Comparison of ENCODE assay signal across 18 cellular contexts in genomic region chr2:74212702-74213410, GRCh38. TPM values are rescaled to one million over a fixed set of nuclear protein-coding genes. Genes with fewer than 3 reads are reported as not detected.
DNase-seq lines count a peak whose midpoint lies in the region; ATAC-seq, FAIRE-seq and TF ChIP-seq lines count a peak whose summit lies in the region.
"Had no signal": no experiment of that assay in that cellular context is flagged by ENCODE, and none has a peak within 500 bp of the region (broad histone marks: within the 10 kb centered on the region; RNA-seq: fewer than 3 reads in every experiment).

No MANE protein-coding gene starts in this region.

- POLR2A ChIA-PET in GM12878 (lab: Charles Lee) = interaction anchor here (0.7 to 1.3 kb wide), 2 partner anchors 35 to 38 kb away, joined by 7 to 11 read pairs; partner anchors contain the start of gene MOB1A
- POLR2A ChIA-PET in naive thymus-derived CD4-positive, alpha-beta T cell (lab: Charles Lee) = interaction anchor here (1.3 kb wide), 1 partner anchor 8 kb away, joined by 3 read pairs; no protein-coding TSS in a partner anchor

- FAIRE-seq in GM12878 (lab: Jason Lieb, UNC) = no peak
- FAIRE-seq: GM18507, H54 had no signal

- H3K36me3 ChIP-seq in GM12878 (ENCODE audit: control insufficient read depth in 2 of 2, insufficient read depth in 2 of 2, low read length in 1 of 2) = peaks cover 15 to 53% of the 10 kb centered on the region in 2 experiments
- peaks cover 11 to 45% (median 14%) of the 10 kb centered on the region in 3 experiments for H3K36me3 ChIP-seq in naive thymus-derived CD4-positive, alpha-beta T cell (ENCODE audit: control insufficient read depth in 2 of 3, insufficient read depth in 3 of 3, low read length in 3 of 3)

- no peaks in the 10 kb centered on the region for H3K9me3 Mint-ChIP-seq in activated CD8-positive, alpha-beta memory T cell treated with anti-CD3 and anti-CD28 coated beads, Interleukin-2, amount 10 ng/mL, durations not matched to agents 7 days and 5 days (ENCODE audit: low read depth)
- H3K9me3 Mint-ChIP-seq in naive B cell = no peaks in the 10 kb centered on the region
- no peaks in the 10 kb centered on the region for H3K9me3 Mint-ChIP-seq in naive thymus-derived CD4-positive, alpha-beta T cell
- H3K9me3 Mint-ChIP-seq: CD8-positive, alpha-beta memory T cell had no signal

- no peak overlapping the region for H3K9ac ChIP-seq in GM12878 (ENCODE audit: control insufficient read depth, insufficient read depth, low read length)
- H3K9ac ChIP-seq: BLaER1, GM23248 had no signal

- H3K27ac Mint-ChIP-seq in activated CD8-positive, alpha-beta memory T cell treated with anti-CD3 and anti-CD28 coated beads, Interleukin-2, amount 10 ng/mL, durations not matched to agents 7 days and 5 days = no peak overlapping the region
- peak overlapping the region in 1 of 6 donors; percentile 62 for H3K27ac Mint-ChIP-seq in naive B cell
- H3K27ac Mint-ChIP-seq in naive thymus-derived CD4-positive, alpha-beta T cell = no peak overlapping the region

- no peaks in the 10 kb centered on the region for H4K20me1 ChIP-seq in GM12878 (ENCODE audit: control insufficient read depth, insufficient read depth)

- RAD21 ChIA-PET in GM12878 (lab: Charles Lee; ENCODE audit: unreplicated experiment) = no interaction called here

- no peak overlapping the region; the same call in 1 of the 2 replicates for H3K27ac ChIP-seq in GM12878 (ENCODE audit: control insufficient read depth, insufficient read depth)
- no peak overlapping the region for H3K27ac ChIP-seq in naive thymus-derived CD4-positive, alpha-beta T cell (ENCODE audit: low read depth, low read length)
- H3K27ac ChIP-seq: 22Rv1, BLaER1, GM23248 had no signal

- H3K4me2 ChIP-seq in GM12878 (ENCODE audit: control insufficient read depth, insufficient read depth) = no peak overlapping the region
- H3K4me2 ChIP-seq: BLaER1 had no signal

- H3K79me2 ChIP-seq in GM12878 (ENCODE audit: control insufficient read depth, insufficient read depth, low read length) = peaks cover 6% of the 10 kb centered on the region

- SMC1A ChIA-PET in GM12878 (lab: Charles Lee; ENCODE audit: uncharacterized antibody, unreplicated experiment) = interaction anchor here (1.3 to 2.1 kb wide), 2 partner anchors 13 to 92 kb away, joined by 3 to 10 read pairs; no protein-coding TSS in a partner anchor

- CTCF ChIA-PET in activated CD8-positive, alpha-beta memory T cell treated with anti-CD3 and anti-CD28 coated beads, Interleukin-2, amount 10 ng/mL, durations not matched to agents 7 days and 5 days (lab: Charles Lee) = interaction anchor here (0.5 to 1.5 kb wide), 2 partner anchors 13 to 239 kb away, joined by 3 to 7 read pairs; no protein-coding TSS in a partner anchor
- CTCF ChIA-PET in GM12878 (lab: Yijun Ruan, JAX) = interaction anchor here (2.4 kb wide), 1 partner anchor 13 kb away, joined by 11 read pairs; the partner anchor contains the start of gene MTHFD2
- CTCF ChIA-PET in naive thymus-derived CD4-positive, alpha-beta T cell (lab: Charles Lee) = no interaction called here

- TF ChIP-seq CTCF in GM12878 (IDR thresholded peaks at IDR 0.05 in 2 of 3, conservative IDR thresholded peaks at IDR 0.05 in 1 of 3; ENCODE audit: control insufficient read depth in 2 of 3, extremely low read depth in 1 of 3, insufficient read depth in 1 of 3, low read depth in 3 of 3, low read length in 3 of 3) = no peak

- TF ChIP-seq POLR2A in GM12878 (IDR thresholded peaks at IDR 0.05; ENCODE audit: low read depth, low read length) = no peak

- TF ChIP-seq RAD21 in GM12878 (IDR thresholded peaks at IDR 0.05; ENCODE audit: insufficient read depth, low read depth, low read length) = no peak

- in situ Hi-C loops in GM12878 (cut with MboI) = no loop called here

- no peaks in the 10 kb centered on the region for H3K9me3 ChIP-seq in GM12878 (replicated peaks; ENCODE audit: control insufficient read depth, insufficient read depth, low read length)
- no peaks in the 10 kb centered on the region for H3K9me3 ChIP-seq in naive thymus-derived CD4-positive, alpha-beta T cell (ENCODE audit: control insufficient read depth in 2 of 3, low read length in 3 of 3)
- H3K9me3 ChIP-seq: BLaER1, Caco-2 had no signal

- peaks cover 17% of the 10 kb centered on the region for H3K4me1 Mint-ChIP-seq in activated CD8-positive, alpha-beta memory T cell treated with anti-CD3 and anti-CD28 coated beads, Interleukin-2, amount 10 ng/mL, durations not matched to agents 7 days and 5 days
- peaks cover 0 to 11% (median 9%) of the 10 kb centered on the region in 3 donors for H3K4me1 Mint-ChIP-seq in naive B cell
- peaks cover 0 to 25% (median 0%) of the 10 kb centered on the region in 7 donors for H3K4me1 Mint-ChIP-seq in naive thymus-derived CD4-positive, alpha-beta T cell

- H2AFZ ChIP-seq in GM12878 (ENCODE audit: control insufficient read depth, low read depth, low read length) = no peak overlapping the region
- H2AFZ ChIP-seq: GM23248 had no signal

- no peaks in the 10 kb centered on the region for H3K27me3 Mint-ChIP-seq in activated CD8-positive, alpha-beta memory T cell treated with anti-CD3 and anti-CD28 coated beads, Interleukin-2, amount 10 ng/mL, durations not matched to agents 7 days and 5 days
- no peaks in the 10 kb centered on the region for H3K27me3 Mint-ChIP-seq in naive B cell
- H3K27me3 Mint-ChIP-seq in naive thymus-derived CD4-positive, alpha-beta T cell = no peaks in the 10 kb centered on the region
- H3K27me3 Mint-ChIP-seq: CD8-positive, alpha-beta memory T cell had no signal

- BruUV-seq in GM12878 (replicated peaks; lab: Mats Ljungman, UMichigan) = no TSS peak

- DNase-seq in activated CD8-positive, alpha-beta memory T cell treated with anti-CD3 and anti-CD28 coated beads for 24 hours = peak; percentile 28
- no peak for DNase-seq in activated CD8-positive, alpha-beta memory T cell treated with anti-CD3 and anti-CD28 coated beads, Interleukin-2, amount 10 ng/mL, durations not matched to agents 7 days and 5 days
- DNase-seq in GM12878 (ENCODE audit: low read depth, low spot score) = no peak
- DNase-seq in naive B cell = no peak
- no peak for DNase-seq in naive thymus-derived CD4-positive, alpha-beta T cell
- no peak for DNase-seq in putamen (ENCODE audit: low spot score)
- DNase-seq: Caco-2; CD8-positive, alpha-beta memory T cell; DND-41; GF-D8; GM23248; IMR-90 had no signal

- ATAC-seq in activated CD8-positive, alpha-beta memory T cell treated with anti-CD3 and anti-CD28 coated beads, Interleukin-2, amount 10 ng/mL, durations not matched to agents 7 days and 5 days = no peak
- ATAC-seq in GM12878 (peak; percentile 75), naive B cell (ENCODE audit: low read depth in 2 of 2) (peak; percentile 54 to 56), HG03025 (IDR thresholded peaks at IDR 0.05; ENCODE audit: low FRiP score, unreplicated experiment) (no peak)
- ATAC-seq in naive thymus-derived CD4-positive, alpha-beta T cell = no peak
- ATAC-seq: HCT116 had no signal

- no peak overlapping the region for H3K4me3 Mint-ChIP-seq in activated CD8-positive, alpha-beta memory T cell treated with anti-CD3 and anti-CD28 coated beads, Interleukin-2, amount 10 ng/mL, durations not matched to agents 7 days and 5 days
- no peak overlapping the region for H3K4me3 Mint-ChIP-seq in naive B cell
- no peak overlapping the region for H3K4me3 Mint-ChIP-seq in naive thymus-derived CD4-positive, alpha-beta T cell
- H3K4me3 Mint-ChIP-seq: CD8-positive, alpha-beta memory T cell had no signal

- intact Hi-C loops in GM12878 (cut with micrococcal nuclease; ENCODE audit: unreplicated experiment) = no loop called here
- intact Hi-C loops in naive thymus-derived CD4-positive, alpha-beta T cell (cut with micrococcal nuclease) = no loop called here

- no peak overlapping the region for H3K4me3 ChIP-seq in GM12878
- H3K4me3 ChIP-seq in naive thymus-derived CD4-positive, alpha-beta T cell (ENCODE audit: low read length) = no peak overlapping the region
- H3K4me3 ChIP-seq: BLaER1, GM23248 had no signal

- H3K36me3 Mint-ChIP-seq in activated CD8-positive, alpha-beta memory T cell treated with anti-CD3 and anti-CD28 coated beads, Interleukin-2, amount 10 ng/mL, durations not matched to agents 7 days and 5 days = peaks cover 63% of the 10 kb centered on the region
- H3K36me3 Mint-ChIP-seq in naive B cell = no peaks in the 10 kb centered on the region
- H3K36me3 Mint-ChIP-seq in naive thymus-derived CD4-positive, alpha-beta T cell = peaks cover 3 to 27% (median 16%) of the 10 kb centered on the region in 5 donors

- WGBS in GM12878 (ENCODE audit: insufficient coverage, insufficient replicate concordance, low lambda C conversion rate, missing lambda C conversion rate) = 100% methylated on average over 3 of the region's 3 CpGs

- H3K27me3 ChIP-seq in GM12878 (replicated peaks in 1 of 2; ENCODE audit: control insufficient read depth in 2 of 2, insufficient read depth in 2 of 2, low read length in 1 of 2) = no peaks in the 10 kb centered on the region
- no peaks in the 10 kb centered on the region for H3K27me3 ChIP-seq in naive thymus-derived CD4-positive, alpha-beta T cell (ENCODE audit: control insufficient read depth in 2 of 2, insufficient read depth in 2 of 2, low read length in 2 of 2)
- H3K27me3 ChIP-seq: BLaER1 had no signal

- H3K4me1 ChIP-seq in GM12878 (ENCODE audit: control insufficient read depth, insufficient read depth, low read length) = no peaks in the 10 kb centered on the region; the same call in 1 of the 2 replicates
- peaks cover 0 to 2% of the 10 kb centered on the region in 2 donors for H3K4me1 ChIP-seq in naive thymus-derived CD4-positive, alpha-beta T cell (ENCODE audit: control insufficient read depth in 2 of 2, insufficient read depth in 2 of 2, low read length in 2 of 2)
- H3K4me1 ChIP-seq: BLaER1, Caco-2 had no signal

- no peak for TF ChIP-seq EP300 in GM12878 (IDR thresholded peaks at IDR 0.05; ENCODE audit: borderline replicate concordance in 1 of 2, control insufficient read depth in 1 of 2, low read depth in 2 of 2, low read length in 2 of 2)

RNA-seq across cellular contexts. Expression of gene MTHFD2, which starts 14.4 kb away (rescaled TPM):
- 100 to 1,000 TPM; 215 to 293 TPM for total RNA-seq in activated CD8-positive, alpha-beta memory T cell treated with anti-CD3 and anti-CD28 coated beads, Interleukin-2, amount 10 ng/mL, durations not matched to agents 7 days and 5 days
- total RNA-seq in GM12878 (2013; cell fraction: nucleolus; rRNA removed) = 39.8 and 56.0 TPM in 2 replicates
- total RNA-seq in GM12878 (2014; rRNA removed) (139 and 164 TPM in 2 replicates), GM12878 (2014; rRNA removed; fragmentation: Illumina TruSeq; extraction: Trizol) (144 TPM in 2 replicates), GM12878 (2021) (180 and 192 TPM in 2 replicates)
- polyA plus RNA-seq in GM12878 (2011; ENCODE audit: low read depth) = 76.6 TPM
- polyA plus RNA-seq in GM12878 (2011; rRNA removed) (265 and 421 TPM in 2 replicates), GM12878 (2014; fragmentation: Illumina TruSeq; extraction: Trizol) (129 and 153 TPM in 2 replicates), GM12878 (2014; fragmentation: Nextera tagmentation; extraction: Ambion mirVana) (100 to 1,000 TPM; 237 to 292 TPM), GM12878 (2014; rRNA removed) (152 and 155 TPM in 2 replicates), GM12878 (2016; fragmentation: Nextera tagmentation; extraction: Ambion mirVana) (100 to 1,000 TPM; 128 to 134 TPM), naive B cell (ENCODE audit: low read depth in 6 of 6) (1 to 10 TPM; 1.4 to 8.0 (median 4.6) TPM)
- 114 and 226 TPM in 2 replicates for polyA plus RNA-seq in GM12878 (2011; cell fraction: cytosol; rRNA removed)
- polyA plus RNA-seq in GM12878 (2011; cell fraction: nucleus; rRNA removed) = 98.3 and 124 TPM in 2 replicates
- 115 and 137 TPM in 2 replicates for polyA plus RNA-seq in GM12878 (2012)
- 166 and 191 TPM in 2 replicates for polyA minus RNA-seq in GM12878 (2011; rRNA and poly(A)+ RNA removed)
- 44.0 and 62.0 TPM in 2 replicates for polyA minus RNA-seq in GM12878 (2011; cell fraction: cytosol; rRNA and poly(A)+ RNA removed)
- polyA minus RNA-seq in GM12878 (2011; cell fraction: nucleus; rRNA and poly(A)+ RNA removed) = 14.4 and 33.0 TPM in 2 replicates
- 100 to 1,000 TPM in 1 of 5 experiments, 10 to 100 TPM in 4; 14.5 to 186 (median 25.1) TPM for total RNA-seq in naive thymus-derived CD4-positive, alpha-beta T cell
- polyA plus RNA-seq in naive thymus-derived CD4-positive, alpha-beta T cell = 1 to 10 TPM; 6.8 to 8.1 TPM

RNA-seq across cellular contexts. Expression of gene MOB1A, which starts 34.2 kb away (rescaled TPM):
- total RNA-seq in activated CD8-positive, alpha-beta memory T cell treated with anti-CD3 and anti-CD28 coated beads, Interleukin-2, amount 10 ng/mL, durations not matched to agents 7 days and 5 days = 100 to 1,000 TPM; 183 to 220 TPM
- 106 and 110 TPM in 2 replicates for total RNA-seq in GM12878 (2013; cell fraction: nucleolus; rRNA removed)
- total RNA-seq in GM12878 (2014; rRNA removed) = 162 and 211 TPM in 2 replicates
- 182 and 184 TPM in 2 replicates for total RNA-seq in GM12878 (2014; rRNA removed; fragmentation: Illumina TruSeq; extraction: Trizol)
- total RNA-seq in GM12878 (2021) = 226 and 232 TPM in 2 replicates
- 47.8 TPM for polyA plus RNA-seq in GM12878 (2011; ENCODE audit: low read depth)
- polyA plus RNA-seq in GM12878 (2011; rRNA removed) = 219 and 345 TPM in 2 replicates
- polyA plus RNA-seq in GM12878 (2011; cell fraction: cytosol; rRNA removed) = 68.2 and 85.6 TPM in 2 replicates
- 42.1 and 48.0 TPM in 2 replicates for polyA plus RNA-seq in GM12878 (2011; cell fraction: nucleus; rRNA removed)
- polyA plus RNA-seq in GM12878 (2012) = 75.4 and 79.3 TPM in 2 replicates
- polyA plus RNA-seq in GM12878 (2014; fragmentation: Illumina TruSeq; extraction: Trizol) = 143 and 186 TPM in 2 replicates
- polyA plus RNA-seq in GM12878 (2014; fragmentation: Nextera tagmentation; extraction: Ambion mirVana) = 10 to 100 TPM; 41.2 to 58.5 TPM
- polyA plus RNA-seq in GM12878 (2014; rRNA removed) = 81.2 and 102 TPM in 2 replicates
- polyA plus RNA-seq in GM12878 (2016; fragmentation: Nextera tagmentation; extraction: Ambion mirVana) = 100 to 1,000 TPM; 221 to 223 TPM
- 92.1 and 208 TPM in 2 replicates for polyA minus RNA-seq in GM12878 (2011; rRNA and poly(A)+ RNA removed)
- 48.1 and 59.3 TPM in 2 replicates for polyA minus RNA-seq in GM12878 (2011; cell fraction: cytosol; rRNA and poly(A)+ RNA removed)
- polyA minus RNA-seq in GM12878 (2011; cell fraction: nucleus; rRNA and poly(A)+ RNA removed) = 20.7 and 40.2 TPM in 2 replicates
- polyA plus RNA-seq in naive B cell (ENCODE audit: low read depth in 6 of 6) = 100 to 1,000 TPM; 217 to 269 (median 220) TPM
- 100 to 1,000 TPM; 113 to 185 (median 140) TPM for total RNA-seq in naive thymus-derived CD4-positive, alpha-beta T cell
- polyA plus RNA-seq in naive thymus-derived CD4-positive, alpha-beta T cell = 100 to 1,000 TPM; 106 to 120 TPM

Comparison
In these comparisons a context has a peak if more than half of its experiments do, and no peak if none do; other contexts are left out.
1. ATAC-seq: peak in GM12878 (single experiment) and naive B cell (2 of 2); none in activated CD8-positive, alpha-beta memory T cell treated with anti-CD3 and anti-CD28 coated beads, Interleukin-2, amount 10 ng/mL, durations not matched to agents 7 days and 5 days (single experiment), naive thymus-derived CD4-positive, alpha-beta T cell (single experiment) and HG03025 (single experiment).